ENCODE assay signal across 23 cellular contexts in the genomic region with DNA sequence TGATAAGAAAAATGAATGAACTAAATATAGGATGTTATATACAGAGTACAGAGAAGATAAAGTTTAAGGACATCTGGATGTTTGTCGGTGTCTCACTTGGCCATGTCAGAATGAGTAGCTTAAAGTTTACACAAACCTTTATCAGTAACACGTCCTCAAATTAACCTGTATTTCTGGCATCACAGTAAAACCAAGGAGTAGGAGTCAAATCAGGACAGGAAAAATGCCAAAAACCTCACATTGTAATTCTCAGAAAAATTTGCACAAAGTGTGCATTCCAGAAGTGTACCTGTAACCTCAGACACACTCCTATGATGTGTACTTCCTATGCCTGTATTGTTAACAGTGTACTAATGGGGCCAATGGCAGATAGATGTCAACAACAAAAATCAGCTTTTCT.
"Had no signal": no experiment of that assay in that cellular context is flagged by ENCODE, and none has a peak within 500 bp of the region (broad histone marks: within the 10 kb centered on the region; RNA-seq: fewer than 3 reads in every experiment).

No MANE protein-coding gene starts in this region.

- H3K36me3 ChIP-seq: esophagus squamous epithelium, gastrocnemius medialis, left ventricle myocardium inferior, neutrophil, ovary, sigmoid colon, suprapubic skin, tibial artery, upper lobe of right lung had no signal

- H3K4me3 ChIP-seq: esophagus squamous epithelium, gastrocnemius medialis, left ventricle myocardium inferior, lung, ovary, psoas muscle, sigmoid colon, suprapubic skin, tibial artery, upper lobe of right lung had no signal

- FAIRE-seq: islet of Langerhans had no signal

- ATAC-seq: gastrocnemius medialis; psoas muscle; stimulated activated naive B cell treated with anti-CD40 and anti-IgM and Interleukin-4, amounts not matched to agents 10 μg/mL and 1 μg/mL and 100 μg/mL, for 72 hours; upper lobe of right lung had no signal

- H3K9me3 ChIP-seq: gastrocnemius medialis, neutrophil, ovary, psoas muscle, sigmoid colon, suprapubic skin, tibial artery had no signal

- H3K27ac ChIP-seq: esophagus squamous epithelium, gastrocnemius medialis, left ventricle myocardium inferior, neutrophil, ovary, psoas muscle, sigmoid colon, suprapubic skin, tibial artery, upper lobe of right lung had no signal

- H3K4me1 ChIP-seq: gastrocnemius medialis, left ventricle myocardium inferior, psoas muscle, sigmoid colon, suprapubic skin, tibial artery, upper lobe of right lung had no signal

- DNase-seq: activated CD4-positive, alpha-beta T cell treated with anti-CD3 and anti-CD28 coated beads for 4 hours; activated CD4-positive, alpha-beta T cell treated with anti-CD3 and anti-CD28 coated beads, Interleukin-2, amount 50 U/mL, for 4 hours; activated CD4-positive, CD25-positive, alpha-beta regulatory T cell; activated effector memory CD4-positive, alpha-beta T cell treated with Interleukin-2 at 50 U/mL for 16 hours; activated naive CD4-positive, alpha-beta T cell treated with Interleukin-2 at 50 U/mL for 16 hours; anterior cingulate cortex; endodermal cell; esophagus squamous epithelium; gastrocnemius medialis; glutamatergic neuron; left ventricle myocardium inferior; ovary; psoas muscle; sigmoid colon; stimulated activated CD4-positive, alpha-beta T cell treated with anti-CD3 and anti-CD28 coated beads, Interleukin-15, amount 100 ng/mL, for 24 hours; stimulated activated CD4-positive, alpha-beta T cell treated with anti-CD3 and anti-CD28 coated beads, Interleukin-2, amount 100 ng/mL, for 24 hours; stimulated activated naive B cell treated with anti-CD40 and anti-IgM and Interleukin-4, amounts not matched to agents 10 μg/mL and 1 μg/mL and 100 μg/mL, for 72 hours; tibial artery; upper lobe of right lung had no signal

- H3K27me3 ChIP-seq: esophagus squamous epithelium, gastrocnemius medialis, neutrophil, ovary, sigmoid colon, suprapubic skin, tibial artery, upper lobe of right lung had no signal
